ENCODE assay signal across 1 cellular context in genomic region chr16:19639986-19640421, GRCh38.
TF ChIP-seq lines count a peak whose summit lies in the region.

No MANE protein-coding gene starts in this region.

TF ChIP-seq in WTC11, 78 proteins besides CTCF, POLR2A, EP300 and RAD21 (continued from another document):
- TF ChIP-seq E2F4 (CRISPR knock-in tag; IDR thresholded peaks at IDR 0.05; ENCODE audit: borderline replicate concordance, low read depth) (no peak), PRDM15 (CRISPR knock-in tag; IDR thresholded peaks at IDR 0.05) (no peak), USF2 (CRISPR knock-in tag; IDR thresholded peaks at IDR 0.05) (no peak), TP53 (CRISPR knock-in tag; IDR thresholded peaks at IDR 0.05) (no peak)
TF ChIP-seq in WTC11: peak in this region for 0.
